28 cellular contexts compared by ENCODE assay signal in genomic region chr22:31915499-31916065, GRCh38. TPM values are rescaled to one million over a fixed set of nuclear protein-coding genes. Genes with fewer than 3 reads are reported as not detected.
DNase-seq lines count a peak whose midpoint lies in the region; ATAC-seq, FAIRE-seq and TF ChIP-seq lines count a peak whose summit lies in the region.
"Had no signal": no experiment of that assay in that cellular context is flagged by ENCODE, and none has a peak within 500 bp of the region (broad histone marks: within the 10 kb centered on the region; RNA-seq: fewer than 3 reads in every experiment).

No MANE protein-coding gene starts in this region.

- H3K27me3 Mint-ChIP-seq in neural progenitor cell (ENCODE audit: insufficient read depth, low read depth) = no peaks in the 10 kb centered on the region

- H3K4me2 ChIP-seq in HepG2 (ENCODE audit: low read depth, low read length) = peak overlapping the region; percentile 55
- H3K4me2 ChIP-seq in neural progenitor cell = no peak overlapping the region
- H3K4me2 ChIP-seq: KMS-11, PC-9 had no signal

- peak overlapping the region; percentile 33 for H3K27ac Mint-ChIP-seq in neural progenitor cell
- H3K27ac Mint-ChIP-seq: HFFc6 had no signal

- peaks cover 20% of the 10 kb centered on the region for H3K4me1 Mint-ChIP-seq in neural progenitor cell

- H3K36me3 ChIP-seq in HepG2 (replicated peaks in 1 of 2; ENCODE audit: control insufficient read depth in 1 of 2, insufficient read depth in 2 of 2, low read length in 2 of 2) = no peaks in the 10 kb centered on the region
- H3K36me3 ChIP-seq in right lobe of liver = no peaks in the 10 kb centered on the region
- H3K36me3 ChIP-seq in neural progenitor cell = no peaks in the 10 kb centered on the region
- H3K36me3 ChIP-seq in gastroesophageal sphincter = peaks cover 0 to 13% of the 10 kb centered on the region in 2 donors
- H3K36me3 ChIP-seq: BE2C had no signal

- H2AFZ ChIP-seq in HepG2 (ENCODE audit: low read length) (no peak overlapping the region), neural progenitor cell (replicated peaks) (no peak overlapping the region)
- H2AFZ ChIP-seq: GM23248, PC-9 had no signal

- no peak overlapping the region for H3K27ac ChIP-seq in HepG2 (ENCODE audit: extremely low read length, insufficient read depth, low read length)
- no peak overlapping the region for H3K27ac ChIP-seq in right lobe of liver
- H3K27ac ChIP-seq in neural progenitor cell = no peak overlapping the region
- H3K27ac ChIP-seq in gastroesophageal sphincter = no peak overlapping the region
- H3K27ac ChIP-seq: GM23248, KMS-11, PC-9, SJSA1 had no signal

- H3K4me1 ChIP-seq in HepG2 (ENCODE audit: insufficient read depth, low read length) = peaks cover 88% of the 10 kb centered on the region
- H3K4me1 ChIP-seq in right lobe of liver = no peaks in the 10 kb centered on the region
- no peaks in the 10 kb centered on the region for H3K4me1 ChIP-seq in neural progenitor cell
- H3K4me1 ChIP-seq in gastroesophageal sphincter = no peaks in the 10 kb centered on the region
- H3K4me1 ChIP-seq: BE2C, SJSA1 had no signal

- ATAC-seq in HepG2 = no peak
- ATAC-seq in right lobe of liver = no peak
- ATAC-seq in left colon = peak; percentile 33
- no peak for ATAC-seq in gastroesophageal sphincter
- no peak for ATAC-seq in GM19397 (IDR thresholded peaks at IDR 0.05; ENCODE audit: unreplicated experiment)

- H3K4me3 Mint-ChIP-seq in neural progenitor cell = no peak overlapping the region
- H3K4me3 Mint-ChIP-seq: HFFc6 had no signal

- no peaks in the 10 kb centered on the region; a peak in 1 of 5 replicates for H3K27me3 ChIP-seq in HepG2 (ENCODE audit: control insufficient read depth in 1 of 2, insufficient read depth in 2 of 2, low read length in 2 of 2)
- H3K27me3 ChIP-seq in right lobe of liver = no peaks in the 10 kb centered on the region
- no peaks in the 10 kb centered on the region for H3K27me3 ChIP-seq in neural progenitor cell
- H3K27me3 ChIP-seq in gastroesophageal sphincter = no peaks in the 10 kb centered on the region
- H3K27me3 ChIP-seq: BE2C, SJSA1 had no signal

- POLR2A ChIA-PET in HepG2 (lab: Yijun Ruan, JAX) = no interaction called here

- BruUV-seq in HepG2 (replicated peaks; lab: Mats Ljungman, UMichigan) = no TSS peak

- DNase-seq in HepG2 (ENCODE audit: low spot score) = no peak
- no peak for DNase-seq in right lobe of liver
- DNase-seq in left colon = no peak
- no peak for DNase-seq in neural progenitor cell (ENCODE audit: low spot score)
- no peak for DNase-seq in C1 segment of cervical spinal cord (lab: John Stamatoyannopoulos, UW)
- DNase-seq: 8988T, ACHN, BE2C, Calu3, DMS79 treated with DMSO at 0.1 percent for 48 hours, GF-D8, GM23248, H7, HFFc6, IMR-90, MM.1S, NCI-H2029, NCI-H446, NCI-H524 treated with DMSO at 0.1 percent for 48 hours, NCI-H774, PC-9, Right ventricle myocardium superior, RPMI8226 had no signal

- CTCF ChIA-PET in HepG2 (lab: Yijun Ruan, JAX; ENCODE audit: low intra/inter-chr PET ratio, low total read pairs) = no interaction called here

- H3K9me3 ChIP-seq in HepG2 (ENCODE audit: low read length) (no peaks in the 10 kb centered on the region), right lobe of liver (no peaks in the 10 kb centered on the region), neural progenitor cell (ENCODE audit: low read depth) (no peaks in the 10 kb centered on the region), gastroesophageal sphincter (no peaks in the 10 kb centered on the region)
- H3K9me3 ChIP-seq: BE2C, SJSA1 had no signal

- TF ChIP-seq RAD21 in HepG2 (CRISPR knock-in tag; IDR thresholded peaks at IDR 0.05) = no peak

- FAIRE-seq in HepG2 (lab: Jason Lieb, UNC) = no peak
- FAIRE-seq: GM18507 had no signal

- TF ChIP-seq CTCF in HepG2 (CRISPR knock-in tag; IDR thresholded peaks at IDR 0.05) (no peak), right lobe of liver (IDR thresholded peaks at IDR 0.05) (no peak), neural progenitor cell (IDR thresholded peaks at IDR 0.05) (no peak), gastroesophageal sphincter (IDR thresholded peaks at IDR 0.05) (no peak)

- no peak for TF ChIP-seq POLR2A in HepG2 (IDR thresholded peaks at IDR 0.05; ENCODE audit: insufficient read depth in 1 of 2, low read depth in 2 of 2, low read length in 2 of 2)
- no peak for TF ChIP-seq POLR2A in right lobe of liver (IDR thresholded peaks at IDR 0.05)
- TF ChIP-seq POLR2A in gastroesophageal sphincter (IDR thresholded peaks at IDR 0.05) = no peak

- in situ Hi-C loops in HepG2 (cut with HindIII; ENCODE audit: extremely low pct_ligation_motif_present, low pct_unique_long_range_greater_than_20kb) = no loop called here

- no peaks in the 10 kb centered on the region for H3K36me3 Mint-ChIP-seq in neural progenitor cell

- no peak for TF ChIP-seq EP300 in HepG2 (IDR thresholded peaks at IDR 0.05; ENCODE audit: low read depth in 2 of 2, low read length in 2 of 2)
- no peak for TF ChIP-seq EP300 in HepG2 (CRISPR knock-in tag; IDR thresholded peaks at IDR 0.05; ENCODE audit: borderline replicate concordance)
- TF ChIP-seq EP300 in gastroesophageal sphincter (IDR thresholded peaks at IDR 0.05) = no peak

- no peaks in the 10 kb centered on the region for H3F3A ChIP-seq in neural progenitor cell (ENCODE audit: low read depth)

- intact Hi-C loops in HepG2 (cut with micrococcal nuclease; ENCODE audit: unreplicated experiment) (no loop called here), right lobe of liver (cut with DNase I) (no loop called here), left colon (cut with DNase I, micrococcal nuclease) (no loop called here)

- H3K9ac ChIP-seq in HepG2 (ENCODE audit: insufficient read depth, low read depth, low read length) = no peak overlapping the region
- no peak overlapping the region for H3K9ac ChIP-seq in neural progenitor cell
- H3K9ac ChIP-seq: GM23248, KMS-11 had no signal

- H4K20me1 ChIP-seq in HepG2 (ENCODE audit: insufficient read depth, low read length) (no peaks in the 10 kb centered on the region), neural progenitor cell (ENCODE audit: low read depth) (no peaks in the 10 kb centered on the region)

- peak overlapping the region in 1 of 3 experiments; percentile 12; a peak in 1 of 6 replicates for H3K4me3 ChIP-seq in HepG2 (replicated peaks in 1 of 3; ENCODE audit: insufficient read depth in 1 of 3, low read depth in 2 of 3, low read length in 3 of 3)
- no peak overlapping the region for H3K4me3 ChIP-seq in right lobe of liver
- no peak overlapping the region for H3K4me3 ChIP-seq in neural progenitor cell
- no peak overlapping the region for H3K4me3 ChIP-seq in gastroesophageal sphincter
- H3K4me3 ChIP-seq: GM23248, PC-9, SJSA1 had no signal

- no peaks in the 10 kb centered on the region for H3K79me2 ChIP-seq in HepG2 (ENCODE audit: insufficient read depth, low read length)
- no peaks in the 10 kb centered on the region for H3K79me2 ChIP-seq in neural progenitor cell (ENCODE audit: low read depth)

- H3K9me3 Mint-ChIP-seq in neural progenitor cell = no peaks in the 10 kb centered on the region
- H3K9me3 Mint-ChIP-seq: HFFc6 had no signal

- WGBS in HepG2 (ENCODE audit: low lambda C conversion rate) = 35% methylated on average over 11 of the region's 11 CpGs
- WGBS in right lobe of liver (ENCODE audit: insufficient coverage, low coverage, low lambda C conversion rate, missing lambda C conversion rate) = 87% methylated on average over 7 of the region's 11 CpGs
- 85% methylated on average over 9 of the region's 11 CpGs; no CpG with 5 or more reads in 1 of the 2 donors for WGBS in gastroesophageal sphincter (ENCODE audit: low coverage in 1 of 2), 2 donors

TF ChIP-seq in HepG2, 621 proteins besides CTCF, POLR2A, EP300 and RAD21 (continues in another document):
- no peak for TF ChIP-seq ARID3A (IDR thresholded peaks at IDR 0.05; ENCODE audit: low read depth, low read length)
- TF ChIP-seq ZNF253 (CRISPR knock-in tag; IDR thresholded peaks at IDR 0.05; ENCODE audit: borderline replicate concordance) = no peak

RNA-seq across cellular contexts. Expression of gene YWHAH, which starts 28.8 kb away (rescaled TPM):
- total RNA-seq in HepG2 (2016; rRNA removed; fragmentation: Illumina TruSeq; extraction: Trizol) (92.7 and 112 TPM in 2 replicates), right lobe of liver (10 to 100 TPM; 35.8 to 97.5 (median 59.1) TPM), left colon (100 to 1,000 TPM; 152 to 291 TPM), neural progenitor cell (ENCODE audit: low replicate concordance) (154 and 158 TPM in 2 replicates), gastroesophageal sphincter (100 to 1,000 TPM; 127 to 263 (median 169) TPM)
- 20.0 and 24.6 TPM in 2 replicates for total RNA-seq in HepG2 (2016; cell fraction: cytosol; rRNA removed; fragmentation: Illumina TruSeq; extraction: Trizol; ENCODE audit: low read depth)
- 93.8 and 101 TPM in 2 replicates for total RNA-seq in HepG2 (2016; cell fraction: insoluble cytoplasmic fraction; rRNA removed; fragmentation: Illumina TruSeq; extraction: Trizol)
- total RNA-seq in HepG2 (2016; cell fraction: membrane; rRNA removed; fragmentation: Illumina TruSeq; extraction: Trizol) = 56.3 and 62.2 TPM in 2 replicates
- total RNA-seq in HepG2 (2016; cell fraction: nucleus; rRNA removed; fragmentation: Illumina TruSeq; extraction: Trizol) = 30.2 and 35.4 TPM in 2 replicates
- 35.6 and 40.9 TPM in 2 replicates for polyA plus RNA-seq in HepG2 (2011; rRNA removed)
- polyA plus RNA-seq in HepG2 (2011; cell fraction: cytosol; rRNA removed) = 38.6 and 45.7 TPM in 2 replicates
- 17.5 and 20.3 TPM in 2 replicates for polyA plus RNA-seq in HepG2 (2011; cell fraction: nucleus; rRNA removed)
- polyA plus RNA-seq in HepG2 (2012) = 78.8 and 95.2 TPM in 2 replicates
- polyA plus RNA-seq in HepG2 (2016; cell fraction: cytosol; fragmentation: Illumina TruSeq; extraction: Trizol; ENCODE audit: low read depth) = 19.0 and 24.6 TPM in 2 replicates
- 117 and 129 TPM in 2 replicates for polyA plus RNA-seq in HepG2 (2016; cell fraction: insoluble cytoplasmic fraction; fragmentation: Illumina TruSeq; extraction: Trizol; ENCODE audit: low read depth)
- polyA plus RNA-seq in HepG2 (2016; cell fraction: membrane; fragmentation: Illumina TruSeq; extraction: Trizol; ENCODE audit: low read depth) = 43.9 and 52.9 TPM in 2 replicates
- 57.2 and 66.4 TPM in 2 replicates for polyA plus RNA-seq in HepG2 (2016; cell fraction: nucleus; fragmentation: Illumina TruSeq; extraction: Trizol; ENCODE audit: insufficient read depth, low read depth)
- 18.0 and 27.7 TPM in 2 replicates for polyA minus RNA-seq in HepG2 (2011; rRNA and poly(A)+ RNA removed; ENCODE audit: low replicate concordance)
- 24.6 and 31.3 TPM in 2 replicates for polyA minus RNA-seq in HepG2 (2011; cell fraction: cytosol; rRNA and poly(A)+ RNA removed)
- 12.7 and 18.4 TPM in 2 replicates for polyA minus RNA-seq in HepG2 (2011; cell fraction: nucleus; rRNA and poly(A)+ RNA removed)
